11 cellular contexts compared by ENCODE assay signal in genomic region chr7:30751696-30752273, GRCh38. TPM values are rescaled to one million over a fixed set of nuclear protein-coding genes. Genes with fewer than 3 reads are reported as not detected.
DNase-seq lines count a peak whose midpoint lies in the region; ATAC-seq and TF ChIP-seq lines count a peak whose summit lies in the region.
"Had no signal": no experiment of that assay in that cellular context is flagged by ENCODE, and none has a peak within 500 bp of the region (broad histone marks: within the 10 kb centered on the region; RNA-seq: fewer than 3 reads in every experiment).

TSS of gene INMT (plus strand) at chr7:30752135. CDS start at chr7:30752151, 16 bp downstream.

- peak within 1 kb of the TSS; percentile 89 for H4K91ac ChIP-seq in mesenchymal stem cell (ENCODE audit: low read length)

- TF ChIP-seq CTCF in esophagus squamous epithelium (IDR thresholded peaks at IDR 0.05) (no peak), spleen (IDR thresholded peaks at IDR 0.05 in 8 of 11, conservative IDR thresholded peaks at IDR 0.05 in 3 of 11) (no peak), Calu3 (IDR thresholded peaks at IDR 0.05; ENCODE audit: unreplicated experiment) (no peak)

- H3K9ac ChIP-seq in mesenchymal stem cell (ENCODE audit: low read length): peak within 1 kb of the TSS; percentile 68

- no peak within 1 kb of the TSS for H3K27ac Mint-ChIP-seq in Calu3 (ENCODE audit: unreplicated experiment)

- 17 to 64% methylated on average over 1 to 5 of the region's 6 CpGs for WGBS in esophagus squamous epithelium, 2 donors
- 88% methylated on average over 6 of the region's 6 CpGs for WGBS in mesenchymal stem cell
- WGBS in spleen, 5 donors: 71 to 86% (median 82%) methylated on average over 4 to 6 of the region's 6 CpGs

- peak within 1 kb of the TSS; percentile 76 to 85 for H3K4ac ChIP-seq in mesenchymal stem cell (ENCODE audit: low read depth in 1 of 2, low read length in 2 of 2)

- H2BK120ac ChIP-seq in mesenchymal stem cell (ENCODE audit: low read depth, low read length): peak within 1 kb of the TSS; percentile 83

- no peaks in the 10 kb centered on the region for H3K36me3 Mint-ChIP-seq in Calu3 (ENCODE audit: insufficient read depth, unreplicated experiment)

- no peak within 1 kb of the TSS for H2BK5ac ChIP-seq in mesenchymal stem cell (ENCODE audit: low read depth, low read length, poor library complexity, severe bottlenecking)

- intact Hi-C loops in esophagus squamous epithelium (cut with DNase I): no loop called here
- intact Hi-C loops in spleen (cut with DNase I; ENCODE audit: low total_unique reads): no loop called here
- intact Hi-C loops in Calu3 (cut with micrococcal nuclease; ENCODE audit: unreplicated experiment): no loop called here

- H3K18ac ChIP-seq in mesenchymal stem cell (ENCODE audit: low read depth in 1 of 2, low read length in 2 of 2): peak within 1 kb of the TSS; percentile 70 to 88

- H4K8ac ChIP-seq in mesenchymal stem cell (ENCODE audit: low read length): peak within 1 kb of the TSS; percentile 83

- no peak within 1 kb of the TSS for H3K4me3 Mint-ChIP-seq in Calu3 (ENCODE audit: low read depth, unreplicated experiment)

- peak within 1 kb of the TSS in 1 of 2 experiments; percentile 81 for H3K23ac ChIP-seq in mesenchymal stem cell (ENCODE audit: low read length in 2 of 2)

- H3K27ac ChIP-seq in esophagus squamous epithelium: peak within 1 kb of the TSS; percentile 61 to 90 (median 80)
- H3K27ac ChIP-seq in mesenchymal stem cell (ENCODE audit: low read length, poor library complexity, severe bottlenecking): peak within 1 kb of the TSS; percentile 50
- peak within 1 kb of the TSS in 6 of 8 donors; percentile 26 to 61 (median 48) for H3K27ac ChIP-seq in spleen

- BruUV-seq in Calu3 (replicated peaks; lab: Mats Ljungman, UMichigan): no TSS peak

- H2BK15ac ChIP-seq in mesenchymal stem cell (ENCODE audit: low read depth, poor library complexity, severe bottlenecking): peak within 1 kb of the TSS; percentile 89

- peaks cover 7 to 51% (median 17%) of the 10 kb centered on the region in 3 donors for H3K4me1 ChIP-seq in esophagus squamous epithelium
- H3K4me1 ChIP-seq in mesenchymal stem cell (ENCODE audit: control insufficient read depth, insufficient read depth, low read depth, low read length): peaks cover 20% of the 10 kb centered on the region
- H3K4me1 ChIP-seq in spleen: peaks cover 0 to 11% (median 0%) of the 10 kb centered on the region in 6 donors

- H3K4me1 Mint-ChIP-seq in Calu3 (ENCODE audit: low read depth, unreplicated experiment): no peaks in the 10 kb centered on the region

- ATAC-seq in GM21526 (IDR thresholded peaks at IDR 0.05; ENCODE audit: low FRiP score, unreplicated experiment): no peak

- H3K27me3 Mint-ChIP-seq in Calu3 (ENCODE audit: unreplicated experiment): peaks cover 47% of the 10 kb centered on the region

- peak within 1 kb of the TSS in 1 of 2 experiments; percentile 79 for H3K14ac ChIP-seq in mesenchymal stem cell (ENCODE audit: low read length in 2 of 2)

- no peak within 1 kb of the TSS for H3K4me2 ChIP-seq in mesenchymal stem cell (ENCODE audit: low read length, poor library complexity, severe bottlenecking)

- H2AFZ ChIP-seq in mesenchymal stem cell (ENCODE audit: low read depth, low read length): no peak within 1 kb of the TSS

- peak within 1 kb of the TSS; percentile 12 to 51 (median 36) for H3K4me3 ChIP-seq in esophagus squamous epithelium
- peak within 1 kb of the TSS in 1 of 2 experiments; percentile 75 for H3K4me3 ChIP-seq in mesenchymal stem cell (ENCODE audit: insufficient read depth in 1 of 2, low read depth in 1 of 2, low read length in 2 of 2)
- peak within 1 kb of the TSS in 5 of 8 donors; percentile 2 to 51 (median 31) for H3K4me3 ChIP-seq in spleen

- H3K27me3 ChIP-seq in esophagus squamous epithelium (no peaks in the 10 kb centered on the region), mesenchymal stem cell (ENCODE audit: control insufficient read depth in 1 of 2, insufficient read depth in 1 of 2, low read length in 2 of 2) (no peaks in the 10 kb centered on the region), spleen (replicated peaks in 1 of 7) (no peaks in the 10 kb centered on the region)
- H3K27me3 ChIP-seq: BE2C had no signal

- no peaks in the 10 kb centered on the region for H3K79me1 ChIP-seq in mesenchymal stem cell (replicated peaks; ENCODE audit: low read length, poor library complexity, severe bottlenecking)

- H3K36me3 ChIP-seq in esophagus squamous epithelium: no peaks in the 10 kb centered on the region
- no peaks in the 10 kb centered on the region for H3K36me3 ChIP-seq in mesenchymal stem cell (ENCODE audit: control insufficient read depth in 1 of 2, insufficient read depth in 2 of 2, low read depth in 1 of 2, low read length in 2 of 2)
- no peaks in the 10 kb centered on the region for H3K36me3 ChIP-seq in spleen
- H3K36me3 ChIP-seq: BE2C had no signal

- peak within 1 kb of the TSS; percentile 41 for H2AK5ac ChIP-seq in mesenchymal stem cell (ENCODE audit: low read length, severe bottlenecking)

- no peaks in the 10 kb centered on the region for H3K9me3 Mint-ChIP-seq in Calu3 (ENCODE audit: low read depth, unreplicated experiment)

- CTCF ChIA-PET in Calu3 (lab: Charles Lee): no interaction called here

- H2BK12ac ChIP-seq in mesenchymal stem cell (ENCODE audit: low read length in 2 of 2): peak within 1 kb of the TSS; percentile 91 to 99

- DNase-seq in LHCN-M2 (ENCODE audit: low read depth) (peak; percentile 15), esophagus squamous epithelium (lab: John Stamatoyannopoulos, UW) (no peak), mesenchymal stem cell (peak; percentile 30), spleen (no peak), OCI-M2 (lab: John Stamatoyannopoulos, UW; ENCODE audit: unreplicated experiment) (no peak), Calu3 (no peak), A172 (ENCODE audit: low spot score) (no peak)
- DNase-seq: BE2C, GDM1, NCI-H2081 had no signal

- no peaks in the 10 kb centered on the region for H3K9me3 ChIP-seq in esophagus squamous epithelium
- no peaks in the 10 kb centered on the region for H3K9me3 ChIP-seq in mesenchymal stem cell (ENCODE audit: control insufficient read depth, low read length)
- H3K9me3 ChIP-seq in spleen: no peaks in the 10 kb centered on the region
- H3K9me3 ChIP-seq: BE2C had no signal

- no peak for TF ChIP-seq POLR2A in esophagus squamous epithelium (IDR thresholded peaks at IDR 0.05)
- no peak for TF ChIP-seq POLR2A in spleen (IDR thresholded peaks at IDR 0.05)

RNA-seq across cellular contexts. Expression of gene INMT, which starts in this region (rescaled TPM):
- total RNA-seq in LHCN-M2 (2014; rRNA removed): 1.4 and 1.7 TPM in 2 replicates
- polyA plus RNA-seq in LHCN-M2 (2012): 1.1 TPM
- total RNA-seq in esophagus squamous epithelium: 10 to 100 TPM in 2 of 4 donors, 1 to 10 TPM in 1, under 1 TPM in 1; 0.76 to 40.2 (median 7.8) TPM
- 7.5 TPM for polyA plus RNA-seq in mesenchymal stem cell (2013, experiment 1 of 2)
- polyA plus RNA-seq in mesenchymal stem cell (2013, experiment 2 of 2): 7.5 TPM
- total RNA-seq in spleen: 10 to 100 TPM in 6 of 7 donors, 1 to 10 TPM in 1; 8.8 to 40.3 (median 20.0) TPM
- polyA plus RNA-seq in spleen: 10 to 100 TPM in 1 of 3 donors, 1 to 10 TPM in 2; 3.2 to 15.6 (median 7.8) TPM
- total RNA-seq in Calu3 (2022): not detected in 2 replicates
- not detected in 2 replicates for total RNA-seq in A172 (2014; rRNA removed; shearing (Covaris generic))

Comparison
In these comparisons a context has a peak if more than half of its experiments do, and no peak if none do; other contexts are left out.
1. DNase-seq: peak in LHCN-M2 (single experiment) and mesenchymal stem cell (single experiment); none in esophagus squamous epithelium (single experiment), spleen (single experiment), OCI-M2 (single experiment), Calu3 (single experiment) and A172 (single experiment).
2. Peak in every context shown above with its lines, with median percentiles within 50 percentile points of each other: H3K27ac ChIP-seq.